Comparison of ENCODE assay signal across 27 cellular contexts in genomic region chr3:85502148-85502875, GRCh38.
"Had no signal": no experiment of that assay in that cellular context is flagged by ENCODE, and none has a peak within 500 bp of the region (broad histone marks: within the 10 kb centered on the region; RNA-seq: fewer than 3 reads in every experiment).

No MANE protein-coding gene starts in this region.

- H3K9me3 ChIP-seq: left ventricle myocardium inferior, mucosa of descending colon, pancreas, prostate gland, stomach, testis, thyroid gland, transverse colon, upper lobe of right lung had no signal

- H3K36me3 ChIP-seq: left ventricle myocardium inferior, pancreas, prostate gland, stomach, thyroid gland, transverse colon, upper lobe of right lung had no signal

- H3K4me3 ChIP-seq: left ventricle myocardium inferior, lung, mucosa of descending colon, pancreas, prostate gland, skin epidermis, stomach, testis, thyroid gland, transverse colon, upper lobe of right lung had no signal

- DNase-seq: islet precursor cell; left ventricle myocardium inferior; mesendoderm; midbrain; mucosa of descending colon; naive thymus-derived CD4-positive, alpha-beta T cell; nucleus accumbens; pancreas; posterior cingulate gyrus; retina; right cardiac atrium; stimulated activated CD4-positive, alpha-beta T cell treated with anti-CD3 and anti-CD28 coated beads, Interleukin-12 subunit alpha, Interleukin-12 subunit beta, amount 100 ng/mL, for 4 hours; stimulated activated CD4-positive, alpha-beta T cell treated with anti-CD3 and anti-CD28 coated beads, Interleukin-15, amount 100 ng/mL, for 24 hours; stimulated activated CD4-positive, alpha-beta T cell treated with anti-CD3 and anti-CD28 coated beads, Interleukin-2, amount 100 ng/mL, for 24 hours; stimulated activated CD4-positive, alpha-beta T cell treated with anti-CD3 and anti-CD28 coated beads, Interleukin-4, amount 100 ng/mL, for 1 hour; stimulated activated naive B cell treated with anti-CD40 and anti-IgM and Interleukin-4, amounts not matched to agents 10 μg/mL and 1 μg/mL and 100 μg/mL, for 72 hours; stimulated activated naive CD8-positive, alpha-beta T cell treated with anti-CD3 and anti-CD28 coated beads, Interleukin-15, Interleukin-2, amounts not matched to agents 100 U/mL and 50 U/mL, for 24 hours; stomach; testis; thyroid gland; transverse colon; upper lobe of right lung had no signal

- H3K27me3 ChIP-seq: pancreas, stomach, testis, thyroid gland, transverse colon, upper lobe of right lung had no signal

- ATAC-seq: mucosa of descending colon; naive thymus-derived CD4-positive, alpha-beta T cell; natural killer cell treated with Interleukin-12 subunit alpha and Interleukin-12 subunit beta and Interleukin-15 and Interleukin-18, amount 100 ng/mL, for 72 hours; pancreas; right cardiac atrium; sciatic nerve; stimulated activated naive B cell treated with anti-CD40 and anti-IgM and Interleukin-4, amounts not matched to agents 10 μg/mL and 1 μg/mL and 100 μg/mL, for 72 hours; stimulated activated naive CD8-positive, alpha-beta T cell treated with anti-CD3 and anti-CD28 coated beads, Interleukin-15, Interleukin-2, amounts not matched to agents 100 U/mL and 50 U/mL, for 24 hours; upper lobe of right lung had no signal

- H3K27ac ChIP-seq: left ventricle myocardium inferior, pancreas, prostate gland, skin epidermis, stomach, testis, thyroid gland, transverse colon, upper lobe of right lung had no signal

- H3K4me1 ChIP-seq: left ventricle myocardium inferior, pancreas, prostate gland, stomach, testis, thyroid gland, transverse colon, upper lobe of right lung had no signal
